Comparison of ENCODE assay signal across 8 cellular contexts in the genomic region with DNA sequence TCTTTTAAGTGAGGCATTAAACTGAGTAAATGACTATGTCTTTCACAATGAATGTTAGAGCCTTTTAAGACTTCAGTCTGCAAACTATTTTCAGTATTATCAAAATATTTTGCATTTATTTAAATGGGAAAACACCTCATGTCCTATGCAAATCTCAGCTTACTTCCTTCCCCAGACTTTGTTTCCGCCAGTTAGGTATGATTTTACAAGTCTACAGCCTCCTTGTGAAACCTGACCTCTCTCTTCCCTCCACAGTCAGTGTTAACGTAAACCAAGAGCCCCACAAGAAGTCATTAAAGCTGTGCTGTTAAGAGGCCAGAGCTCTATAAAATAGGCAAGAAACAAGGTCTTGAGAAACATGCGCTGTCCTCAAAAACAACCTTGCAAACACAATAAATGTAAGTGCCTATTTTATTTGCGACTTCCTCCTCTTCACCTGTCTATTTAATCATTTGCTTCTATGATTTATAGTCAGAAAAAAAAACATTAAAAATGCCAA. TPM values are rescaled to one million over a fixed set of nuclear protein-coding genes. Genes with fewer than 3 reads are reported as not detected.
DNase-seq lines count a peak whose midpoint lies in the region; ATAC-seq and FAIRE-seq lines count a peak whose summit lies in the region.

No MANE protein-coding gene starts in this region.

- H3K36me3 ChIP-seq in MG63: no peaks in the 10 kb centered on the region

- H3K27me3 ChIP-seq in MG63: no peaks in the 10 kb centered on the region

- no peak overlapping the region for H3K4me3 ChIP-seq in MG63

- H3K4me1 Mint-ChIP-seq in activated CD4-positive, alpha-beta T cell treated with anti-CD3 and anti-CD28 coated beads, Interleukin-2, amount 10 ng/mL, durations not matched to agents 24 days and 14 days: no peaks in the 10 kb centered on the region

- peak; percentile 25 for DNase-seq in DMS79 treated with DMSO at 0.1 percent for 48 hours (lab: John Stamatoyannopoulos, UW)
- no peak for DNase-seq in activated naive CD4-positive, alpha-beta T cell treated with Interleukin-2 at 50 U/mL for 16 hours
- DNase-seq in MG63: no peak
- no peak for DNase-seq in substantia nigra (lab: John Stamatoyannopoulos, UW)
- DNase-seq in activated CD4-positive, alpha-beta T cell treated with anti-CD3 and anti-CD28 coated beads, Interleukin-2, amount 10 ng/mL, durations not matched to agents 24 days and 14 days: no peak

- ATAC-seq in GM21381 (IDR thresholded peaks at IDR 0.05; ENCODE audit: unreplicated experiment) (peak; percentile 87), HG03460 (IDR thresholded peaks at IDR 0.05; ENCODE audit: unreplicated experiment) (peak; percentile 80)

- H3K27me3 Mint-ChIP-seq in activated CD4-positive, alpha-beta T cell treated with anti-CD3 and anti-CD28 coated beads, Interleukin-2, amount 10 ng/mL, durations not matched to agents 24 days and 14 days: peaks cover 6% of the 10 kb centered on the region

- no peak overlapping the region for H3K27ac Mint-ChIP-seq in activated CD4-positive, alpha-beta T cell treated with anti-CD3 and anti-CD28 coated beads, Interleukin-2, amount 10 ng/mL, durations not matched to agents 24 days and 14 days

- H3K27ac ChIP-seq in substantia nigra (ENCODE audit: low read depth, low read length, poor library complexity, severe bottlenecking): no peak overlapping the region

- H3K4me3 Mint-ChIP-seq in activated CD4-positive, alpha-beta T cell treated with anti-CD3 and anti-CD28 coated beads, Interleukin-2, amount 10 ng/mL, durations not matched to agents 24 days and 14 days: no peak overlapping the region

- H3K9me3 Mint-ChIP-seq in activated CD4-positive, alpha-beta T cell treated with anti-CD3 and anti-CD28 coated beads, Interleukin-2, amount 10 ng/mL, durations not matched to agents 24 days and 14 days: no peaks in the 10 kb centered on the region

- no peaks in the 10 kb centered on the region for H3K9me3 ChIP-seq in MG63

- H3K36me3 Mint-ChIP-seq in activated CD4-positive, alpha-beta T cell treated with anti-CD3 and anti-CD28 coated beads, Interleukin-2, amount 10 ng/mL, durations not matched to agents 24 days and 14 days (ENCODE audit: low read depth): no peaks in the 10 kb centered on the region

- FAIRE-seq in endometrium (lab: Jason Lieb, UNC): peak; percentile 82

- intact Hi-C loops in activated CD4-positive, alpha-beta T cell treated with anti-CD3 and anti-CD28 coated beads, Interleukin-2, amount 10 ng/mL, durations not matched to agents 24 days and 14 days (cut with micrococcal nuclease): no loop called here

RNA-seq across cellular contexts. Expression of gene PRTG, which starts 48.3 kb away (rescaled TPM):
- total RNA-seq in MG63 (2014; rRNA removed; shearing (Covaris generic); ENCODE audit: low replicate concordance): 0.42 and 2.9 TPM in 2 replicates
- not detected in 2 replicates for total RNA-seq in activated CD4-positive, alpha-beta T cell treated with anti-CD3 and anti-CD28 coated beads, Interleukin-2, amount 10 ng/mL, durations not matched to agents 24 days and 14 days
